8 cellular contexts compared by ENCODE assay signal in the genomic region with DNA sequence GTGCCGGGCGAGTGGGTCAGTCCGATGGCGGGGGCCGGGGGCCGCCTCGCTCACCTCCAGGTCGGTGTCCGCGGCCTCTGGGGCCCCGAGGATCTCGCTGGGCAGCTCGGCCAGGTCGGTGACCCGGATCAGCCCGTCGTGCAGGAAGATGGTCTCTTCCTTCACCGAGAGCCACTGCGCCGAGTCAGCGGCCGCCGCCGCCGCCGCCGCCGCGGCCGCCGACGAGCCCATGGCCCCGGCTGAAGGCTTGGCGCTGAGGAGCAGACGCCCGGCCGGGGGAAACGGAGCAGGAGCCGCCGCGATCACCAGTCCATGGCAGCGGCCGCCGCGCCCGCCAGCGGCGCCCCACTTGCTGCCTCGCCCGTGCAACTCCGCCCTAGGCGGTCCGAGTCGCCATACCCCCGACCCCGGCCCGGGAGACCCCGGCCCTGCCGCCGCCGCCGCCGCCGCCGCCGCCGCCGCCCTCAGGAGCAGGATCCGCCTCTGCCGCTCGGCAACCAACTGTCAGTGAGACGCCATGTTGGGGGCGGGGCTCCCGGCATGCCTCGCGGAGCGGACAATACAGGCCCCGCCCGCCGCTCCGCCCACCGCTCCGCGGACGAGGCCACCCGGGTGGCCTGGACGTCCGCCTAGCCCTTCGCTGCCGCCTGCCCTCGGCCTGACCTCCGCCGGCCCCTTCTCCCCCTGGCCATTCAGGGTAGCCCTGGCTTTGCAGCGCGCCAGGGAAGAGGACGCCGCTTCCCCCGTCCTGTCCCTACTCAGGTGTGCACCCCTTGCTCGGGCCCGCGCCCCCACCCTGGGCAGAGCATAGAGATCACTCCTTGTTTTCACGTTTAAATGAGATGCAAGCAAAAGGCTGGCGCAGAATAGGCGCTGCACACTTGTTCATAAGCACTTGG. TPM values are rescaled to one million over a fixed set of nuclear protein-coding genes. Genes with fewer than 3 reads are reported as not detected.
DNase-seq lines count a peak whose midpoint lies in the region; ATAC-seq and TF ChIP-seq lines count a peak whose summit lies in the region.

A gene with protein sequence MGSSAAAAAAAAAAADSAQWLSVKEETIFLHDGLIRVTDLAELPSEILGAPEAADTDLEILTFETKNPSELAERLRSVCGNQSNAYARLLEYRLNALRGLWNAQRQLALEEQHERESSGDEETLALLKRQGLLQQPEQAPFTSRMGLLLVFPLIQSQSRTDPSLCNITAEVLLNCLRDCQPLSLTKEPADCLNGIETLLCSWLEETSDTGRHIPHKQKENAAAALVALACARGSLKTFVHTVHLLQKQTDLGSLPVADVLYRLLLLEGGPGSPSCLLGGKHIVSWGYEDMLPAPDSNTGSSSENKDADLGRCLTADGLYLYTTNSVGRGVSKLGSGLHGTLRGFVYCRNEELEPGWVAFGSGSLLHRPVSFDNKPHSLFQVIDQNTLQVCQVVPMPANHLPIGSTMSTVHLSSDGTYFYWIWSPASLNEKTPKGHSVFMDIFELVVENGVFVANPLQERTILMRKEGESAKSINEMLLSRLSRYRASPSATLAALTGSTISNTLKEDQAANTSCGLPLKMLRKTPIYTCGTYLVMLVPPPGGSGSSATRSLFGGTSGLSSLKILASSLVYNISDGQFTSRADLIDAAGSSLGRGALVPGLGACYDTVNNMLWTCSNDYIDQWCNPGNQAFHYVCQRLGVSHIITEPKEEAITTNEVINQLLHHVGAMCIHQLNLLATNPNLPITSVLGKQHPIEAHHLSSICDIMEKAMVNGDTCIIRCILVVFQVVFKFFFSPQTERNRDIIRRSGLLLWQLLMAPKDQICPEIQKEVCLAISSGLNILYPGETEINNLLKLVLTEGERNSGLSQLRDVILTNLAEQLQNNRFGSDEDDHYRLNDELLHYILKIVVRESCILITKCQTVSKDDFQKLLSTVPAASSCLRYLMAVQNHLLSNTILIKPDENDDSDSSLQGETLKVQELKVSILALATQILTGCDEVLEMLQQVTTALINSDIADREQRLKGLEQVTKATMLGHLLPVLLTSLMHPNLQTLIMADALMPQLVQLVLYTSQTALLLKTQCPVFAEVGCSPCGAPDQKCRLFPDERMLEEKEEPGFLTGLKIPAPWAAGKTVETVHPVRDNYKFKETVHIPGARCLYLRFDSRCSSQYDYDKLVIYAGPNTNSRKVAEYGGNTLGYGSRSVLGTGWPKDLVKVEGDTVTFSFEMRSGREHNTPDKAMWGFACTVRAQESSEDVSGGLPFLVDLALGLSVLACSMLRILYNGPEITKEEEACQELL (N-terminal part only) (minus strand): TSS at position 534 of the 899 bp plus-strand sequence. CDS start 303 bp downstream, at position 231.

- H3K4me3 Mint-ChIP-seq in chondrocyte (ENCODE audit: unreplicated experiment), result peak within 1 kb of the TSS; percentile 87

- peak; percentile 93 for TF ChIP-seq POLR2A in GM19099 (IDR thresholded peaks at IDR 0.05; ENCODE audit: extremely low read depth, insufficient read length, low read depth)

- H3K9me3 Mint-ChIP-seq in chondrocyte (ENCODE audit: low read depth), result no peaks in the 10 kb centered on the region

- peaks cover 22% of the 10 kb centered on the region for H3K4me1 Mint-ChIP-seq in chondrocyte (ENCODE audit: low read depth)

- H3K27ac Mint-ChIP-seq in chondrocyte (ENCODE audit: unreplicated experiment), result peak within 1 kb of the TSS; percentile 92

- DNase-seq in AG20443 (ENCODE audit: low spot score), result peak; percentile 99
- peak; percentile 90 for DNase-seq in NCI-H510A treated with DMSO at 0.1 percent for 48 hours (lab: John Stamatoyannopoulos, UW)
- DNase-seq in activated CD4-positive, alpha-beta T cell treated with anti-CD3 and anti-CD28 coated beads for 24 hours (ENCODE audit: low read depth in 2 of 2), result peak; percentile 88 to 96
- DNase-seq in chondrocyte (ENCODE audit: low spot score), result peak; percentile 97
- peak; percentile 76 for DNase-seq in kidney glomerular epithelial cell (lab: John Stamatoyannopoulos, UW)
- DNase-seq in stimulated activated CD4-positive, alpha-beta T cell treated with anti-CD3 and anti-CD28 coated beads, Interleukin-15, amount 100 ng/mL, for 48 hours (ENCODE audit: low read depth in 2 of 2), result peak; percentile 84 to 94

- H3K36me3 Mint-ChIP-seq in chondrocyte (ENCODE audit: low read depth), result no peaks in the 10 kb centered on the region

- no peaks in the 10 kb centered on the region for H3K27me3 Mint-ChIP-seq in chondrocyte (ENCODE audit: low read depth)

- peak; percentile 61 for ATAC-seq in HG03378 (IDR thresholded peaks at IDR 0.05; ENCODE audit: unreplicated experiment)

- TF ChIP-seq CTCF in chondrocyte (IDR thresholded peaks at IDR 0.05), result no peak

RNA-seq across cellular contexts. Expression of the gene that starts here (rescaled TPM):
- total RNA-seq in chondrocyte, result 40.7 to 57.0 TPM (median 42.7 TPM) in 3 replicates

Comparison
In these comparisons a context has a peak if more than half of its experiments do, and no peak if none do; other contexts are left out.
1. Peak in every context shown above with its lines: DNase-seq and ATAC-seq.